21 cellular contexts compared by ENCODE assay signal in the genomic region with DNA sequence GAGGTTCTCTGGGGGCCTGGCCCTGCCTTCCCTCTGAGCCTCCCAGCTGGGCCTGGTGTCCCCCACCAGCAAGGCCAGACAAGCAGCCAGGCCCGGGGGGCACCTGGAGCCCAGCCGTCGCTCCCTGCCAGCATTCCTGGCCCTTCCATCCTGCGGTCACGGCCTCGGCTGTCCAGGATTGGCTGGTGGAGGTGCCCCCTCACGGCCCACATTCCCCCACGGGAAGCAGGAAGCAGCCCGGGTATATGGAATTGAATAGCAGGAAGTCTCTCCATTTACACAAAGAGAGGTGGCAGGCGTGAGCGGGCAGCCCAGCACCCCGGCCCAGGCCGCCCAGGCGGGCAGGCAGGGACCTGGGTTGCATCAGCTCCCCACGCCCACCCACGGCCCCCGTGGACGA. TPM values are rescaled to one million over a fixed set of nuclear protein-coding genes. Genes with fewer than 3 reads are reported as not detected.
A peak's percentile ranks its signal among the peaks of the same experiment; 100 is the strongest.
DNase-seq lines count a peak whose midpoint lies in the region; TF ChIP-seq lines count a peak whose summit lies in the region.
"Had no signal": no experiment of that assay in that cellular context is flagged by ENCODE, and none has a peak within 500 bp of the region (broad histone marks: within the 10 kb centered on the region; RNA-seq: fewer than 3 reads in every experiment).

No MANE protein-coding gene starts in this region.

- no peaks in the 10 kb centered on the region for H3K9me3 Mint-ChIP-seq in endothelial cell (ENCODE audit: unreplicated experiment)
- no peaks in the 10 kb centered on the region for H3K9me3 Mint-ChIP-seq in activated CD4-positive, alpha-beta T cell treated with anti-CD3 and anti-CD28 coated beads, Interleukin-2, amount 10 ng/mL, durations not matched to agents 24 days and 14 days
- H3K9me3 Mint-ChIP-seq in activated T-helper 2 cell treated with anti-CD3 and anti-CD28 coated beads, Interferon-gamma antibody, Interleukin-2, Interleukin-4, amounts not matched to agents 10 μg/mL and 5 μg/mL and 100 μg/mL, durations not matched to agents 14 hours and 24 hours and 36 hours, result no peaks in the 10 kb centered on the region
- H3K9me3 Mint-ChIP-seq: activated naive CD4-positive, alpha-beta T cell treated with anti-CD3 and anti-CD28 coated beads for 36 hours; memory B cell; naive thymus-derived CD4-positive, alpha-beta T cell had no signal

- H3K4me1 Mint-ChIP-seq in endothelial cell (ENCODE audit: unreplicated experiment), result peaks cover 20% of the 10 kb centered on the region
- peaks cover 2% of the 10 kb centered on the region for H3K4me1 Mint-ChIP-seq in activated CD4-positive, alpha-beta T cell treated with anti-CD3 and anti-CD28 coated beads, Interleukin-2, amount 10 ng/mL, durations not matched to agents 24 days and 14 days
- H3K4me1 Mint-ChIP-seq in activated T-helper 2 cell treated with anti-CD3 and anti-CD28 coated beads, Interferon-gamma antibody, Interleukin-2, Interleukin-4, amounts not matched to agents 10 μg/mL and 5 μg/mL and 100 μg/mL, durations not matched to agents 14 hours and 24 hours and 36 hours (ENCODE audit: low read depth), result no peaks in the 10 kb centered on the region
- H3K4me1 Mint-ChIP-seq: memory B cell had no signal

- WGBS in testis, 2 donors, result 91% methylated on average over 14 of the region's 18 CpGs; no CpG with 5 or more reads in 1 of the 2 donors

- H3K36me3 Mint-ChIP-seq in endothelial cell (ENCODE audit: low read depth, unreplicated experiment), result peaks cover 17% of the 10 kb centered on the region
- H3K36me3 Mint-ChIP-seq in activated CD4-positive, alpha-beta T cell treated with anti-CD3 and anti-CD28 coated beads, Interleukin-2, amount 10 ng/mL, durations not matched to agents 24 days and 14 days (ENCODE audit: low read depth), result peaks cover 29% of the 10 kb centered on the region
- H3K36me3 Mint-ChIP-seq in activated T-helper 2 cell treated with anti-CD3 and anti-CD28 coated beads, Interferon-gamma antibody, Interleukin-2, Interleukin-4, amounts not matched to agents 10 μg/mL and 5 μg/mL and 100 μg/mL, durations not matched to agents 14 hours and 24 hours and 36 hours (ENCODE audit: low read depth), result peaks cover 27% of the 10 kb centered on the region

- H3K9ac ChIP-seq in HUES6 (ENCODE audit: low read length), result no peak overlapping the region

- H3K27me3 Mint-ChIP-seq in endothelial cell (ENCODE audit: unreplicated experiment), result peaks cover 5% of the 10 kb centered on the region
- H3K27me3 Mint-ChIP-seq in activated CD4-positive, alpha-beta T cell treated with anti-CD3 and anti-CD28 coated beads, Interleukin-2, amount 10 ng/mL, durations not matched to agents 24 days and 14 days, result no peaks in the 10 kb centered on the region
- H3K27me3 Mint-ChIP-seq in activated T-helper 2 cell treated with anti-CD3 and anti-CD28 coated beads, Interferon-gamma antibody, Interleukin-2, Interleukin-4, amounts not matched to agents 10 μg/mL and 5 μg/mL and 100 μg/mL, durations not matched to agents 14 hours and 24 hours and 36 hours (ENCODE audit: low read depth), result no peaks in the 10 kb centered on the region
- H3K27me3 Mint-ChIP-seq: memory B cell; naive thymus-derived CD4-positive, alpha-beta T cell had no signal

- intact Hi-C loops in testis (cut with DNase I; ENCODE audit: low total_unique reads), result no loop called here
- intact Hi-C loops in activated CD4-positive, alpha-beta T cell treated with anti-CD3 and anti-CD28 coated beads, Interleukin-2, amount 10 ng/mL, durations not matched to agents 24 days and 14 days (cut with micrococcal nuclease), result no loop called here
- intact Hi-C loops in activated T-helper 2 cell treated with anti-CD3 and anti-CD28 coated beads, Interferon-gamma antibody, Interleukin-2, Interleukin-4, amounts not matched to agents 10 μg/mL and 5 μg/mL and 100 μg/mL, durations not matched to agents 14 hours and 24 hours and 36 hours (cut with micrococcal nuclease), result no loop called here

- peak overlapping the region; percentile 57; the same call in 1 of the 2 replicates for H3K27ac ChIP-seq in HUES6 (ENCODE audit: low read depth, low read length)
- peak overlapping the region; percentile 39 to 41 for H3K27ac ChIP-seq in testis
- H3K27ac ChIP-seq: epithelial cell of prostate had no signal

- TF ChIP-seq CTCF in endothelial cell (IDR thresholded peaks at IDR 0.05; ENCODE audit: unreplicated experiment) (no peak), testis (IDR thresholded peaks at IDR 0.05) (no peak)

- H3K4me1 ChIP-seq in HUES6 (ENCODE audit: control insufficient read depth, insufficient read depth, low read length) (no peaks in the 10 kb centered on the region), testis (no peaks in the 10 kb centered on the region)

- H3K36me3 ChIP-seq in HUES6 (ENCODE audit: control insufficient read depth, insufficient read depth, low read length) (peaks cover 82% of the 10 kb centered on the region), testis (ENCODE audit: low read depth, missing control alignments) (no peaks in the 10 kb centered on the region)

- H3K27me3 ChIP-seq in HUES6 (ENCODE audit: control insufficient read depth, insufficient read depth, low read length) (no peaks in the 10 kb centered on the region), testis (no peaks in the 10 kb centered on the region)
- H3K27me3 ChIP-seq: MG63 had no signal

- DNase-seq in endothelial cell (ENCODE audit: low spot score) (peak; percentile 85), lung microvascular endothelial cell (ENCODE audit: low read depth in 2 of 2) (peak; percentile 88 to 96), testis (no peak), NCI-H1105 (lab: John Stamatoyannopoulos, UW) (no peak)
- no peak for DNase-seq in activated CD4-positive, alpha-beta T cell treated with anti-CD3 and anti-CD28 coated beads, Interleukin-2, amount 10 ng/mL, durations not matched to agents 24 days and 14 days
- DNase-seq in activated T-helper 2 cell treated with anti-CD3 and anti-CD28 coated beads, Interferon-gamma antibody, Interleukin-2, Interleukin-4, amounts not matched to agents 10 μg/mL and 5 μg/mL and 100 μg/mL, durations not matched to agents 14 hours and 24 hours and 36 hours (ENCODE audit: low spot score), result no peak
- DNase-seq in activated CD4-positive, CD25-positive, alpha-beta regulatory T cell (lab: John Stamatoyannopoulos, UW), result no peak
- DNase-seq: activated CD4-positive, alpha-beta T cell treated with anti-CD3 and anti-CD28 coated beads, Interleukin-2, amount 50 U/mL, for 4 hours; activated naive CD4-positive, alpha-beta T cell treated with anti-CD3 and anti-CD28 coated beads for 36 hours; COR-L47; cortex of kidney; MG63; naive thymus-derived CD4-positive, alpha-beta T cell; NCI-H187; posterior cingulate gyrus; RPMI8226; SW 1271; trophoblast cell had no signal

- H3K4me3 Mint-ChIP-seq in endothelial cell (ENCODE audit: unreplicated experiment), result no peak overlapping the region
- no peak overlapping the region for H3K4me3 Mint-ChIP-seq in activated CD4-positive, alpha-beta T cell treated with anti-CD3 and anti-CD28 coated beads, Interleukin-2, amount 10 ng/mL, durations not matched to agents 24 days and 14 days
- H3K4me3 Mint-ChIP-seq in activated T-helper 2 cell treated with anti-CD3 and anti-CD28 coated beads, Interferon-gamma antibody, Interleukin-2, Interleukin-4, amounts not matched to agents 10 μg/mL and 5 μg/mL and 100 μg/mL, durations not matched to agents 14 hours and 24 hours and 36 hours (ENCODE audit: low read depth), result no peak overlapping the region
- H3K4me3 Mint-ChIP-seq: activated naive CD4-positive, alpha-beta T cell treated with anti-CD3 and anti-CD28 coated beads for 36 hours; memory B cell; naive thymus-derived CD4-positive, alpha-beta T cell had no signal

- H3K4me3 ChIP-seq in HUES6 (ENCODE audit: low read depth, low read length) (no peak overlapping the region), testis (no peak overlapping the region)
- H3K4me3 ChIP-seq: MG63 had no signal

- peak overlapping the region; percentile 99 for H3K27ac Mint-ChIP-seq in endothelial cell (ENCODE audit: unreplicated experiment)
- no peak overlapping the region for H3K27ac Mint-ChIP-seq in activated CD4-positive, alpha-beta T cell treated with anti-CD3 and anti-CD28 coated beads, Interleukin-2, amount 10 ng/mL, durations not matched to agents 24 days and 14 days
- no peak overlapping the region for H3K27ac Mint-ChIP-seq in activated T-helper 2 cell treated with anti-CD3 and anti-CD28 coated beads, Interferon-gamma antibody, Interleukin-2, Interleukin-4, amounts not matched to agents 10 μg/mL and 5 μg/mL and 100 μg/mL, durations not matched to agents 14 hours and 24 hours and 36 hours
- H3K27ac Mint-ChIP-seq: activated naive CD4-positive, alpha-beta T cell treated with anti-CD3 and anti-CD28 coated beads for 36 hours; memory B cell; naive thymus-derived CD4-positive, alpha-beta T cell had no signal

- H3K9me3 ChIP-seq in HUES6 (ENCODE audit: control insufficient read depth, insufficient read depth, low read depth, low read length), result no peaks in the 10 kb centered on the region
- H3K9me3 ChIP-seq in testis, result no peaks in the 10 kb centered on the region
- H3K9me3 ChIP-seq: MG63 had no signal

- no peak for TF ChIP-seq POLR2A in testis (IDR thresholded peaks at IDR 0.05)

RNA-seq across cellular contexts. Expression of a gene that starts 14.5 kb away (rescaled TPM):
- total RNA-seq in endothelial cell (ENCODE audit: unreplicated experiment) (190 TPM), lung microvascular endothelial cell (60.8 and 63.9 TPM in 2 replicates), testis (10 to 100 TPM; 36.0 to 46.1 TPM)
- 44.6 TPM for polyA plus RNA-seq in testis (ENCODE audit: insufficient read depth, low read depth, low replicate concordance)
- 68.7 and 80.3 TPM in 2 replicates for total RNA-seq in activated CD4-positive, alpha-beta T cell treated with anti-CD3 and anti-CD28 coated beads, Interleukin-2, amount 10 ng/mL, durations not matched to agents 24 days and 14 days
- total RNA-seq in activated T-helper 2 cell treated with anti-CD3 and anti-CD28 coated beads, Interferon-gamma antibody, Interleukin-2, Interleukin-4, amounts not matched to agents 10 μg/mL and 5 μg/mL and 100 μg/mL, durations not matched to agents 14 hours and 24 hours and 36 hours, result 69.8 and 70.7 TPM in 2 replicates

RNA-seq across cellular contexts. Expression of a gene that starts 21.7 kb away (rescaled TPM):
- total RNA-seq in endothelial cell (ENCODE audit: unreplicated experiment), result 1.9 TPM
- total RNA-seq in lung microvascular endothelial cell, result 0.20 and 0.65 TPM in 2 replicates
- 1 to 10 TPM; 3.2 to 3.6 TPM for total RNA-seq in testis
- polyA plus RNA-seq in testis (ENCODE audit: insufficient read depth, low read depth, low replicate concordance), result 1.5 TPM
- total RNA-seq in activated CD4-positive, alpha-beta T cell treated with anti-CD3 and anti-CD28 coated beads, Interleukin-2, amount 10 ng/mL, durations not matched to agents 24 days and 14 days, result 0.83 and 1.0 TPM in 2 replicates
- total RNA-seq in activated T-helper 2 cell treated with anti-CD3 and anti-CD28 coated beads, Interferon-gamma antibody, Interleukin-2, Interleukin-4, amounts not matched to agents 10 μg/mL and 5 μg/mL and 100 μg/mL, durations not matched to agents 14 hours and 24 hours and 36 hours, result 0.46 and 0.59 TPM in 2 replicates
- total RNA-seq: activated naive CD4-positive, alpha-beta T cell treated with anti-CD3 and anti-CD28 coated beads for 36 hours had no signal

RNA-seq across cellular contexts. Expression of a gene that starts 26.3 kb away (rescaled TPM):
- total RNA-seq in endothelial cell (ENCODE audit: unreplicated experiment) (2.4 TPM), lung microvascular endothelial cell (under 0.01 TPM in 2 replicates), testis (100 to 1,000 TPM in 1 of 2 donors, 1 to 10 TPM in 1; 6.4 to 159 TPM)
- 2.1 TPM for polyA plus RNA-seq in testis (ENCODE audit: insufficient read depth, low read depth, low replicate concordance)
- 2.2 and 2.3 TPM in 2 replicates for total RNA-seq in activated CD4-positive, alpha-beta T cell treated with anti-CD3 and anti-CD28 coated beads, Interleukin-2, amount 10 ng/mL, durations not matched to agents 24 days and 14 days
- 0.48 and 1.0 TPM in 2 replicates for total RNA-seq in activated T-helper 2 cell treated with anti-CD3 and anti-CD28 coated beads, Interferon-gamma antibody, Interleukin-2, Interleukin-4, amounts not matched to agents 10 μg/mL and 5 μg/mL and 100 μg/mL, durations not matched to agents 14 hours and 24 hours and 36 hours
- polyA plus RNA-seq: naive thymus-derived CD4-positive, alpha-beta T cell had no signal

RNA-seq across cellular contexts. Expression of a gene that starts 34.4 kb away (rescaled TPM):
- total RNA-seq in endothelial cell (ENCODE audit: unreplicated experiment), result 70.0 TPM
- total RNA-seq in lung microvascular endothelial cell, result 18.5 and 31.5 TPM in 2 replicates
- total RNA-seq in testis, result 100 to 1,000 TPM; 323 to 337 TPM
- 83.4 TPM for polyA plus RNA-seq in testis (ENCODE audit: insufficient read depth, low read depth, low replicate concordance)
- 91.4 and 93.3 TPM in 2 replicates for total RNA-seq in activated CD4-positive, alpha-beta T cell treated with anti-CD3 and anti-CD28 coated beads, Interleukin-2, amount 10 ng/mL, durations not matched to agents 24 days and 14 days
- 86.9 and 94.4 TPM in 2 replicates for total RNA-seq in activated T-helper 2 cell treated with anti-CD3 and anti-CD28 coated beads, Interferon-gamma antibody, Interleukin-2, Interleukin-4, amounts not matched to agents 10 μg/mL and 5 μg/mL and 100 μg/mL, durations not matched to agents 14 hours and 24 hours and 36 hours

RNA-seq across cellular contexts. Expression of a gene that starts 35.2 kb away (rescaled TPM):
- total RNA-seq in endothelial cell (ENCODE audit: unreplicated experiment) (35.4 TPM), lung microvascular endothelial cell (13.5 and 13.7 TPM in 2 replicates), testis (100 to 1,000 TPM in 1 of 2 donors, 10 to 100 TPM in 1; 95.4 to 113 TPM)
- polyA plus RNA-seq in testis (ENCODE audit: insufficient read depth, low read depth, low replicate concordance), result 89.0 TPM
- total RNA-seq in activated CD4-positive, alpha-beta T cell treated with anti-CD3 and anti-CD28 coated beads, Interleukin-2, amount 10 ng/mL, durations not matched to agents 24 days and 14 days, result 65.2 and 70.3 TPM in 2 replicates
- total RNA-seq in activated T-helper 2 cell treated with anti-CD3 and anti-CD28 coated beads, Interferon-gamma antibody, Interleukin-2, Interleukin-4, amounts not matched to agents 10 μg/mL and 5 μg/mL and 100 μg/mL, durations not matched to agents 14 hours and 24 hours and 36 hours, result 54.3 and 56.4 TPM in 2 replicates

Comparison
In these comparisons a context has a peak if more than half of its experiments do, and no peak if none do; other contexts are left out.
1. DNase-seq: peak in endothelial cell (single experiment) and lung microvascular endothelial cell (2 of 2); none in testis (single experiment), activated CD4-positive, alpha-beta T cell treated with anti-CD3 and anti-CD28 coated beads, Interleukin-2, amount 10 ng/mL, durations not matched to agents 24 days and 14 days (single experiment), activated T-helper 2 cell treated with anti-CD3 and anti-CD28 coated beads, Interferon-gamma antibody, Interleukin-2, Interleukin-4, amounts not matched to agents 10 μg/mL and 5 μg/mL and 100 μg/mL, durations not matched to agents 14 hours and 24 hours and 36 hours (single experiment), activated CD4-positive, CD25-positive, alpha-beta regulatory T cell (0 of 4) and NCI-H1105 (single experiment).